8 cellular contexts compared by ENCODE assay signal in the genomic region with DNA sequence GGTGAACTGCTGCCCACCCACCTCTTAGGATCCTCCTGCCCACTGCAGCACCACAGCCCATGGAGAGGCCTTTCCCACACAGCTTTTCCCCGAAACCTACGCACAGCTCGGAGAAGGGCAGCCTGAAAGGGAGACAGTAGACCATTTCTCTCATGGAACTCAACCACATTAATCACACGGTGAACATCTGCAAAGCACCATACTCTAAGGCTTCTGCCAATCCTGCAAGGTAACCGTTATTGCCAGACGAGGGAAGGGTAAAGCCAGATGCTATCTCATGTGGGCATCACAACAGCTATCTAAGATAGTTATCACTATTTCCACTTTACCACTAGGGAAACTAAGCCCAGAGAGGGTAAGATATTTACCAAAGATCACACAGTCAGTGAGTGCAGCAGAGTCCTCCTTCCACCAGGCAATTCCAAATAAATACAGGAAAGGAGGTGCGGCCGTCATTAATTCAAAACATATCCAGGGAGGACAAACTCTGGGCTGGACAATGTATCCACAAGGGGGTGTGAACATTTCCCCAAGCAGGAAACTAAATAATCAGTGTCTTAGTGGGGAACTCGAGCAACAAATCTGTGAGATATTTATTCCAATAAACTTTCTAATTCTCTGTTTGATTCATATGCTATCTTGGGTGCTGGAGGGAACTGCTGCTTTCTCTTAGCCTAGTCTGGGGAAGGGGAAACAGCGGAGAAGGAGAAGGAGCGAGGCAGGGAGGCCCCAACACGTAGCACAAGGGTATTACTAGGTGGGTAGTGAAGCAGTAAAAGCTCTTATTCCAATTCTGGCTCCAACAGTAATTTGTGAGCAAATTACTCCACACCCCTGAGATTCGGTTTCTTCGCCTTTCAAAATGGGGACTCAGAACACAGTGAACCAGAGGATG. TPM values are rescaled to one million over a fixed set of nuclear protein-coding genes. Genes with fewer than 3 reads are reported as not detected.
DNase-seq lines count a peak whose midpoint lies in the region; ATAC-seq and TF ChIP-seq lines count a peak whose summit lies in the region.

No MANE protein-coding gene starts in this region.

- WGBS in mesodermal cell (ENCODE audit: insufficient coverage in 2 of 2), 2 experiments, result 44 to 63% methylated on average over 8 to 11 of the region's 14 CpGs

- DNase-seq in ACHN (peak; percentile 12), brain microvascular endothelial cell (no peak), DMS53 treated with DMSO at 0.1 percent for 48 hours (lab: John Stamatoyannopoulos, UW; ENCODE audit: unreplicated experiment) (no peak), T-helper 9 cell (no peak)
- no peak for DNase-seq in central memory CD4-positive, alpha-beta T cell

- in situ Hi-C loops in ACHN (cut with HindIII; ENCODE audit: low pct_ligation_motif_present, low pct_unique_long_range_greater_than_20kb, low sequenced_read_pairs) (no loop called here), brain microvascular endothelial cell (cut with HindIII; ENCODE audit: low pct_ligation_motif_present, low sequenced_read_pairs) (no loop called here)

- H3K36me3 ChIP-seq in brain microvascular endothelial cell (replicated peaks) (peaks cover 4% of the 10 kb centered on the region), mesodermal cell (ENCODE audit: control insufficient read depth, insufficient read depth, low read length) (peaks cover 26% of the 10 kb centered on the region)

- peaks cover 11% of the 10 kb centered on the region for H3K4me1 ChIP-seq in mesodermal cell (ENCODE audit: control insufficient read depth, insufficient read depth, low read length, poor library complexity, severe bottlenecking)

- TF ChIP-seq CTCF in brain microvascular endothelial cell (IDR thresholded peaks at IDR 0.05; ENCODE audit: low read depth, low read length, missing control alignments), result no peak

- no peaks in the 10 kb centered on the region for H3K9me3 ChIP-seq in mesodermal cell (ENCODE audit: control insufficient read depth, low read length)

- H3K27me3 ChIP-seq in brain microvascular endothelial cell (replicated peaks), result no peaks in the 10 kb centered on the region

- ATAC-seq in HG02759 (IDR thresholded peaks at IDR 0.05; ENCODE audit: unreplicated experiment) (peak; percentile 0), GM18519 (IDR thresholded peaks at IDR 0.05; ENCODE audit: low FRiP score, unreplicated experiment) (no peak)

- H3K27ac ChIP-seq in brain microvascular endothelial cell, result no peak overlapping the region
- H3K27ac ChIP-seq in mesodermal cell (ENCODE audit: low read depth, low read length, severe bottlenecking), result peak overlapping the region; percentile 64

- H3K4me3 ChIP-seq in brain microvascular endothelial cell (ENCODE audit: low read depth, low read length) (peak overlapping the region; percentile 98), mesodermal cell (ENCODE audit: extremely low read depth, insufficient read depth, low read length, poor library complexity, severe bottlenecking) (peak overlapping the region; percentile 99)

RNA-seq across cellular contexts. Expression of a gene that starts 0.7 kb away (rescaled TPM):
- polyA plus RNA-seq in mesodermal cell (2013, experiment 1 of 2), result 6.1 TPM
- polyA plus RNA-seq in mesodermal cell (2013, experiment 2 of 2), result 6.0 TPM

RNA-seq across cellular contexts. Expression of a gene that starts 0.9 kb away (rescaled TPM):
- polyA plus RNA-seq in mesodermal cell (2013, experiment 1 of 2), result 25.3 TPM
- polyA plus RNA-seq in mesodermal cell (2013, experiment 2 of 2), result 21.6 TPM
